8 cellular contexts compared by ENCODE assay signal in the genomic region with DNA sequence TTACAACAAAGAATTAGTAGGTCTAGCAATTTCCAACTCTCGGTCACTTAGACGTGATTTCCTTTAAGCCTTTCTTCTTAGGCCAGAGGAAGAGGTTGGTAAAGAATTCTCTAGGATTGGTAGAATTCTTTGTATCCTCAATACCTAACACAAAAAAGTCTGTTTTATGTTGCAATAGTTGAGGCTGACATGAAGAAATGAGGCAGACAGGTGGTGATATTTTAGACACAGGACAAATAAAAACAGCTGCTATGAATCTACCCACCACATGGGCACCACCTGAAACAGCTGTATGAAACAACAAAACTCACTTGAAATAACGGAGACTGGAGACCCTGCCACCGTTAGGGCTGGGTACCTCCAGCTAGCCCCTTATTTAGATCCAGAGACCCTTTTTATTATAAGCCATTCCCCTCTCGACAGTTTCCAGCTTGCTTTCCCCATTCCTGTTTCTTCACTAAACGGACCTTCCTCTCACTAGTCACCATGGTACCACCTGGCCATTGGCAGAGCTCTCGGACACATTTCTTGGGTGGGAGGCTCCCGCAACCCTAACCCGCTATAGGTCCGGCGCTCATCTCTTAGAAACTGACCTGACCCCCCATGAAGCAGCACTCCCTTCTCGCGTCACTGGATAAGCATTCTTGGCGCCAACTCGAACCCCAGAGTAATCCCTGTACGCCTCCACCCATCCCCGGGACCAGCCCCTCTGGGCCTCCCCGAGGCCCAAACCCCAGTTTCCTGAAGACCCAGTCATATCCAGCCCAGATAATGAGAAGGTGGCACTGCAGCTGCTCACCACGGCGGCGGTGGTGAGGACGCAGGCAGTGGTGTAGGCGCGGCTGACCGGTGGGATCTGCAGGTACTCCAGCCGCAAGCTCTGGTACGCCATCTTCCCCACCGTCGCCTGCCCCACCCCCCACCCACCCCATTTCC. TPM values are rescaled to one million over a fixed set of nuclear protein-coding genes. Genes with fewer than 3 reads are reported as not detected.
A peak's percentile ranks its signal among the peaks of the same experiment; 100 is the strongest.
DNase-seq lines count a peak whose midpoint lies in the region; ATAC-seq and TF ChIP-seq lines count a peak whose summit lies in the region.

A gene (minus strand): TSS at position 909 of the 936 bp plus-strand sequence. CDS start 17 bp downstream, at position 892.

- no peaks in the 10 kb centered on the region for H3K9me3 ChIP-seq in HUES6 (ENCODE audit: control insufficient read depth, insufficient read depth, low read depth, low read length)
- H3K9me3 ChIP-seq in psoas muscle = no peaks in the 10 kb centered on the region

- H3K4me1 Mint-ChIP-seq in activated naive CD8-positive, alpha-beta T cell treated with anti-CD3 and anti-CD28 coated beads for 36 hours = peaks cover 43% of the 10 kb centered on the region

- H3K27me3 ChIP-seq in HUES6 (ENCODE audit: control insufficient read depth, insufficient read depth, low read length) = no peaks in the 10 kb centered on the region
- no peaks in the 10 kb centered on the region for H3K27me3 ChIP-seq in psoas muscle (ENCODE audit: insufficient read depth in 3 of 3, low read length in 2 of 3)

- TF ChIP-seq CTCF in psoas muscle (IDR thresholded peaks at IDR 0.05) = no peak

- H3K36me3 Mint-ChIP-seq in activated naive CD8-positive, alpha-beta T cell treated with anti-CD3 and anti-CD28 coated beads for 36 hours = peaks cover 42% of the 10 kb centered on the region

- peak within 1 kb of the TSS; percentile 98 for H3K27ac ChIP-seq in HUES6 (ENCODE audit: low read depth, low read length)
- peak within 1 kb of the TSS; percentile 98 for H3K27ac ChIP-seq in psoas muscle

- no peaks in the 10 kb centered on the region for H3K27me3 Mint-ChIP-seq in activated naive CD8-positive, alpha-beta T cell treated with anti-CD3 and anti-CD28 coated beads for 36 hours

- intact Hi-C loops in left cardiac atrium (cut with DNase I) (no loop called here), psoas muscle (cut with DNase I) (loop anchor here (2.0 to 5.0 kb wide), 3 partner anchors 17 to 41 kb away; a partner anchor contains a TSS)

- H3K9me3 Mint-ChIP-seq in activated naive CD8-positive, alpha-beta T cell treated with anti-CD3 and anti-CD28 coated beads for 36 hours = no peaks in the 10 kb centered on the region

- 4 to 6% (median 5%) methylated on average over 29 of the region's 29 CpGs for WGBS in psoas muscle, 3 donors

- H3K9ac ChIP-seq in HUES6 (ENCODE audit: low read length) = peak within 1 kb of the TSS; percentile 100

- H3K4me3 ChIP-seq in HUES6 (ENCODE audit: low read depth, low read length) (peak within 1 kb of the TSS; percentile 100), psoas muscle (peak within 1 kb of the TSS; percentile 85)

- ATAC-seq in GM21390 (IDR thresholded peaks at IDR 0.05; ENCODE audit: unreplicated experiment) = peak; percentile 5
- peak; percentile 2 to 28 for ATAC-seq in left cardiac atrium
- peak; percentile 5 to 21 (median 14) for ATAC-seq in psoas muscle

- no peaks in the 10 kb centered on the region; the same call in 1 of the 2 replicates for H3K4me1 ChIP-seq in HUES6 (ENCODE audit: control insufficient read depth, insufficient read depth, low read length)
- peaks cover 18% of the 10 kb centered on the region for H3K4me1 ChIP-seq in psoas muscle

- DNase-seq in ELF-1 (ENCODE audit: low read depth, low spot score) = peak; percentile 63
- DNase-seq in activated naive CD8-positive, alpha-beta T cell treated with anti-CD3 and anti-CD28 coated beads for 36 hours = no peak
- DNase-seq in left cardiac atrium = no peak
- no peak for DNase-seq in psoas muscle
- no peak for DNase-seq in NCI-H1694 (lab: John Stamatoyannopoulos, UW)
- no peak for DNase-seq in Ammon's horn (ENCODE audit: low spot score)

- peak within 1 kb of the TSS; percentile 98 for H3K4me3 Mint-ChIP-seq in activated naive CD8-positive, alpha-beta T cell treated with anti-CD3 and anti-CD28 coated beads for 36 hours

- H3K36me3 ChIP-seq in HUES6 (ENCODE audit: control insufficient read depth, insufficient read depth, low read length) (peaks cover 65% of the 10 kb centered on the region), psoas muscle (ENCODE audit: insufficient read depth in 1 of 2, low read depth in 1 of 2) (peaks cover 12 to 75% of the 10 kb centered on the region in 2 donors)

- H3K27ac Mint-ChIP-seq in activated naive CD8-positive, alpha-beta T cell treated with anti-CD3 and anti-CD28 coated beads for 36 hours = peak within 1 kb of the TSS; percentile 99

RNA-seq across cellular contexts. Expression of the gene that starts here (rescaled TPM):
- total RNA-seq in activated naive CD8-positive, alpha-beta T cell treated with anti-CD3 and anti-CD28 coated beads for 36 hours = 10 to 100 TPM; 71.8 to 77.6 TPM
- total RNA-seq in left cardiac atrium = 10 to 100 TPM; 32.9 to 40.5 TPM
- total RNA-seq in psoas muscle = 10 to 100 TPM; 23.1 to 40.9 (median 33.6) TPM
- polyA plus RNA-seq in psoas muscle = 100 to 1,000 TPM in 1 of 3 donors, 10 to 100 TPM in 2; 50.6 to 104 (median 60.4) TPM

Comparison
In these comparisons a context has a peak if more than half of its experiments do, and no peak if none do; other contexts are left out.
1. intact Hi-C loops: an anchor here in psoas muscle (2.0 to 5.0 kb wide); none called in left cardiac atrium.